In the genomic region with DNA sequence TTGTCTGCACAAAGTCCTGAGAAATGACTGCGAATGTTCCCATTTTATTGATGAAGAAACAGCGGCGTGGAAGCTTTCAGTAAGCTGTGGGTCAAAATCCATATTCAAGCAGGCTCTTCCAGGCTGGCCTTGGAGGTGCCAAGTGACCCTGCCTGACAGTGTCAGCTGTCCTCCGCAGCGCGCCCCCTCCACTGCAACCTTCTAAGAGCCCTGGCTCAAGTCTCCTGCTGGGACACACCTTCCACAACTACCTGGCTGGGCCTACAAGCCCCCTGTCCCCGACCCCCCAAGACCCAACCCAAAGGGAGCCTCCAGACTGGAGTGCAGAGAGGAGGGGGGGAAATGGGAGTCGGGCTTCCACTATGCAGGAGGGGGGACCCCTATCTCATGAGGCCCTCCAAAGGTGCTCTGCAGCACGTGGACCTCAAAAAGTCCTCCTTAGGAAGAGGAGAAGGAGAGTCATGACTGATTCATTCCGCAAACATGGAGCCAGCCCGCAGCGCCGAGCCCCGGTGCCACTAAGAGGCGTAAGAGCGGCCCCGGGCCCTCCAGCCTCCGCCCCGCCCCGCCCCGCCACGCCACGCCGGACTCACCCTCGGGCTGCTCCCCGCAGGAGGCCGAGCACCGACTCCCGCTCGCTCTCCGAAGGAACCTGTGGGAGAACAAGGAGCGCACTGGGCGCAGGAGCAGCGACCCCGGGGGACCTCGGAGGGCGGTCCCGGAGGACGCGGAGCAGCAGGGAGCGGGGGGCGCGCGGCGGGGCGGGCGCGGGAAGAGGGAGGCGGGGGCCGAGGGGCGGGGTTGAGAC, we compare ENCODE assay signal across 8 cellular contexts. TPM values are rescaled to one million over a fixed set of nuclear protein-coding genes. Genes with fewer than 3 reads are reported as not detected.
DNase-seq lines count a peak whose midpoint lies in the region; ATAC-seq, FAIRE-seq and TF ChIP-seq lines count a peak whose summit lies in the region.

No MANE protein-coding gene starts in this region.

- peaks cover 12% of the 10 kb centered on the region for H3K36me3 ChIP-seq in osteoblast (ENCODE audit: insufficient read depth, low read length)

- H2AFZ ChIP-seq in osteoblast (ENCODE audit: low read length): peak overlapping the region; percentile 65

- TF ChIP-seq CTCF in D721Med (IDR thresholded peaks at IDR 0.05; ENCODE audit: insufficient read depth, missing control alignments) (no peak), LNCaP clone FGC (IDR thresholded peaks at IDR 0.05; ENCODE audit: control insufficient read depth, extremely low read depth, insufficient read depth) (no peak), osteoblast (IDR thresholded peaks at IDR 0.05; ENCODE audit: extremely low read depth, low read depth, low read length) (no peak)

- peak overlapping the region; percentile 69 to 80 for H3K4me3 Mint-ChIP-seq in activated T-cell treated with anti-CD3 and anti-CD28 coated beads, Interleukin-2, amount 50 U/mL, for 72 hours

- DNase-seq in D721Med (ENCODE audit: insufficient read length, low spot score): peak; percentile 72
- DNase-seq in LNCaP clone FGC (ENCODE audit: low read depth): no peak
- DNase-seq in activated T-cell treated with anti-CD3 and anti-CD28 coated beads, Interleukin-2, amount 50 U/mL, for 72 hours: peak; percentile 18 to 24
- peak; percentile 7 for DNase-seq in globus pallidus (ENCODE audit: low spot score)
- peak; percentile 98 for DNase-seq in osteoblast (ENCODE audit: insufficient read length, low spot score, missing footprints)
- no peak for DNase-seq in pons (ENCODE audit: low spot score)
- no peak for DNase-seq in effector CD4-positive, alpha-beta T cell

- peaks cover 3% of the 10 kb centered on the region for H4K20me1 ChIP-seq in osteoblast (ENCODE audit: insufficient read depth, low read length)

- peak overlapping the region; percentile 73 for H3K4me3 ChIP-seq in LNCaP clone FGC (ENCODE audit: low read depth, low read length)
- peak overlapping the region; percentile 77 for H3K4me3 ChIP-seq in osteoblast (ENCODE audit: insufficient read depth, low read length)

- peaks cover 0 to 5% of the 10 kb centered on the region in 2 donors for H3K36me3 Mint-ChIP-seq in activated T-cell treated with anti-CD3 and anti-CD28 coated beads, Interleukin-2, amount 50 U/mL, for 72 hours (ENCODE audit: insufficient read depth in 2 of 2)

- no peaks in the 10 kb centered on the region for H3K79me2 ChIP-seq in osteoblast (ENCODE audit: insufficient read depth, low read length)

- H3K9me3 Mint-ChIP-seq in activated T-cell treated with anti-CD3 and anti-CD28 coated beads, Interleukin-2, amount 50 U/mL, for 72 hours: no peaks in the 10 kb centered on the region

- peak; percentile 38 to 50 for ATAC-seq in activated T-cell treated with anti-CD3 and anti-CD28 coated beads, Interleukin-2, amount 50 U/mL, for 72 hours (replicated peaks in 1 of 2)
- ATAC-seq in GM18909 (IDR thresholded peaks at IDR 0.05; ENCODE audit: poor library complexity, unreplicated experiment): no peak

- H3K4me1 Mint-ChIP-seq in activated T-cell treated with anti-CD3 and anti-CD28 coated beads, Interleukin-2, amount 50 U/mL, for 72 hours (ENCODE audit: low read depth): peaks cover 27% of the 10 kb centered on the region

- H3K27ac Mint-ChIP-seq in activated T-cell treated with anti-CD3 and anti-CD28 coated beads, Interleukin-2, amount 50 U/mL, for 72 hours: no peak overlapping the region

- H3K4me1 ChIP-seq in osteoblast (ENCODE audit: insufficient read depth, low read length): peaks cover 14% of the 10 kb centered on the region

- no peak overlapping the region for H3K27ac ChIP-seq in osteoblast (ENCODE audit: low read depth, low read length)

- no peaks in the 10 kb centered on the region for H3K9me3 ChIP-seq in osteoblast (ENCODE audit: low read depth, low read length)

- FAIRE-seq in D721Med (lab: Jason Lieb, UNC): no peak

- peaks cover 40% of the 10 kb centered on the region for H3K27me3 Mint-ChIP-seq in activated T-cell treated with anti-CD3 and anti-CD28 coated beads, Interleukin-2, amount 50 U/mL, for 72 hours (ENCODE audit: low read depth)

- H3K4me2 ChIP-seq in osteoblast (ENCODE audit: insufficient read depth, low read length): peak overlapping the region; percentile 81

- H3K27me3 ChIP-seq in osteoblast (ENCODE audit: insufficient read depth, low read length): no peaks in the 10 kb centered on the region

RNA-seq across cellular contexts. Expression of a gene that starts 0.6 kb away (rescaled TPM):
- total RNA-seq in activated T-cell treated with anti-CD3 and anti-CD28 coated beads, Interleukin-2, amount 50 U/mL, for 72 hours: not detected
- total RNA-seq in osteoblast: 6.2 and 7.1 TPM in 2 replicates

RNA-seq across cellular contexts. Expression of a gene that starts 14.6 kb away (rescaled TPM):
- not detected for total RNA-seq in activated T-cell treated with anti-CD3 and anti-CD28 coated beads, Interleukin-2, amount 50 U/mL, for 72 hours
- not detected in 2 replicates for total RNA-seq in osteoblast

RNA-seq across cellular contexts. Expression of a gene that starts 52.1 kb away (rescaled TPM):
- not detected for total RNA-seq in activated T-cell treated with anti-CD3 and anti-CD28 coated beads, Interleukin-2, amount 50 U/mL, for 72 hours
- under 0.01 TPM in 1 of 2 replicates, not detected in the other for total RNA-seq in osteoblast

RNA-seq across cellular contexts. Expression of a gene that starts 53.6 kb away (rescaled TPM):
- total RNA-seq in activated T-cell treated with anti-CD3 and anti-CD28 coated beads, Interleukin-2, amount 50 U/mL, for 72 hours: 10 to 100 TPM in 1 of 2 donors, 1 to 10 TPM in 1; 9.2 to 11.0 TPM
- 67.8 and 68.8 TPM in 2 replicates for total RNA-seq in osteoblast

Comparison
In these comparisons a context has a peak if more than half of its experiments do, and no peak if none do; other contexts are left out.
1. DNase-seq: peak in D721Med (single experiment), activated T-cell treated with anti-CD3 and anti-CD28 coated beads, Interleukin-2, amount 50 U/mL, for 72 hours (2 of 2), globus pallidus (single experiment) and osteoblast (single experiment); none in LNCaP clone FGC (single experiment), pons (single experiment) and effector CD4-positive, alpha-beta T cell (single experiment).